ENCODE assay signal across 18 cellular contexts in the genomic region with DNA sequence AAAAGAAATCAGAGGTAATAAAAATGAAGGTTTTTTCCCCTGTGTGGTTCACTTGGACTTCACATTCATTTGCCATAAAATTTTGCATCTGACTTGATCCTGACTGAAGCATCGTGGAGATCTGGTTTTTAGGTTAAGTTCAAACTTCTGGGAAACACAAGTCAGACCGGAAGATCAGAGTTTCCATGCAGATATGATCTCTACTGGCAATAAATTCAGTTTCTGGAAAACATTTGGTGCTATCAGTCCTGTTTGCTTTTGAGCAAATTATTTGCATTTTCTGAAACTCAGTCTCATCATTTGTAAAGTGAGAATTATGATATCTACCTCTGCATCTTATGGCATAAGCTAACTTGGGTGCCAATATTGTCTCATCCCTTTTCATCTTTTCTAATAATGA.
DNase-seq lines count a peak whose midpoint lies in the region; ATAC-seq, FAIRE-seq and TF ChIP-seq lines count a peak whose summit lies in the region.
"Had no signal": no experiment of that assay in that cellular context is flagged by ENCODE, and none has a peak within 500 bp of the region (broad histone marks: within the 10 kb centered on the region; RNA-seq: fewer than 3 reads in every experiment).

No MANE protein-coding gene starts in this region.

- DNase-seq in LNCaP clone FGC (ENCODE audit: low read depth): peak; percentile 22
- DNase-seq in endothelial cell of umbilical vein (ENCODE audit: low read depth, low spot score): no peak
- no peak for DNase-seq in neural crest cell (ENCODE audit: low read depth, low spot score)
- no peak for DNase-seq in breast epithelium (ENCODE audit: low spot score in 2 of 2)
- DNase-seq in NCI-H2029 (lab: John Stamatoyannopoulos, UW): no peak
- no peak for DNase-seq in GDM1 (lab: John Stamatoyannopoulos, UW)
- DNase-seq: DMS153 had no signal

- H3K36me3 ChIP-seq in endothelial cell of umbilical vein (ENCODE audit: control insufficient read depth in 2 of 2, extremely low read depth in 1 of 2, insufficient read depth in 2 of 2, low read length in 2 of 2) (no peaks in the 10 kb centered on the region), breast epithelium (no peaks in the 10 kb centered on the region)
- H3K36me3 ChIP-seq: BLaER1 had no signal

- CTCF ChIA-PET in endothelial cell of umbilical vein (lab: Charles Lee): interaction anchor here (1.0 to 14.8 kb wide), 10 partner anchors 9 to 553 kb away, joined by 3 to 317 read pairs (median 4); no protein-coding TSS in a partner anchor

- peaks cover 30% of the 10 kb centered on the region for H3K4me1 Mint-ChIP-seq in neural crest cell
- H3K4me1 Mint-ChIP-seq: CD4-positive, CD25-positive, alpha-beta regulatory T cell had no signal

- dilution Hi-C loops in endothelial cell of umbilical vein (cut with MboI; ENCODE audit: extremely low pct_ligation_motif_present, low sequenced_read_pairs): no loop called here

- peaks cover 9% of the 10 kb centered on the region for H3K27me3 Mint-ChIP-seq in neural crest cell (ENCODE audit: low read depth)

- no peaks in the 10 kb centered on the region for H3K36me3 Mint-ChIP-seq in neural crest cell (ENCODE audit: low read depth)
- H3K36me3 Mint-ChIP-seq: CD4-positive, CD25-positive, alpha-beta regulatory T cell; CD8-positive, alpha-beta T cell had no signal

- no peaks in the 10 kb centered on the region for H3K79me2 ChIP-seq in endothelial cell of umbilical vein (ENCODE audit: control insufficient read depth, insufficient read depth, low read length)

- no peak overlapping the region for H3K9ac ChIP-seq in endothelial cell of umbilical vein (replicated peaks; ENCODE audit: extremely low read depth, insufficient read depth, low read length)
- H3K9ac ChIP-seq: BLaER1, GM23248 had no signal

- intact Hi-C loops in endothelial cell of umbilical vein (cut with micrococcal nuclease) (loop anchor here (1.0 to 5.0 kb wide), 3 partner anchors 18 to 308 kb away; partner anchors contain the start of gene POLR3A), breast epithelium (cut with DNase I; ENCODE audit: low total_unique reads) (no loop called here)

- ATAC-seq in SK-N-SH treated with all-trans-retinoic acid at 6 μM for 48 hours: no peak; the same call in 2 of the 3 replicates

- TF ChIP-seq POLR2A in endothelial cell of umbilical vein (IDR thresholded peaks at IDR 0.05; ENCODE audit: low read depth, low read length) (no peak), breast epithelium (IDR thresholded peaks at IDR 0.05) (no peak)

- H3K4me3 ChIP-seq in LNCaP clone FGC (ENCODE audit: low read depth, low read length) (no peak overlapping the region), endothelial cell of umbilical vein (replicated peaks in 1 of 3; ENCODE audit: insufficient read depth in 1 of 3, low read depth in 1 of 3, low read length in 3 of 3) (no peak overlapping the region), breast epithelium (no peak overlapping the region)
- H3K4me3 ChIP-seq: BLaER1, GM12878, GM23248 had no signal

- no peak overlapping the region for H3K4me2 ChIP-seq in endothelial cell of umbilical vein (ENCODE audit: insufficient read depth, low read length)
- H3K4me2 ChIP-seq: BLaER1 had no signal

- H3K4me1 ChIP-seq in endothelial cell of umbilical vein (ENCODE audit: control insufficient read depth, extremely low read depth, insufficient read depth, low read length) (peaks cover 5% of the 10 kb centered on the region), breast epithelium (no peaks in the 10 kb centered on the region)
- H3K4me1 ChIP-seq: BLaER1 had no signal

- H3K27ac ChIP-seq in endothelial cell of umbilical vein (ENCODE audit: insufficient read depth, low read depth, low read length): no peak overlapping the region
- H3K27ac ChIP-seq in breast epithelium: no peak overlapping the region
- H3K27ac ChIP-seq: 22Rv1, BLaER1, GM23248 had no signal

- FAIRE-seq in endothelial cell of umbilical vein (lab: Jason Lieb, UNC): no peak
- FAIRE-seq: A204.1, G401.6 had no signal

- H2AFZ ChIP-seq in endothelial cell of umbilical vein (ENCODE audit: low read depth, low read length): no peak overlapping the region
- H2AFZ ChIP-seq: GM23248 had no signal

- no peaks in the 10 kb centered on the region for H4K20me1 ChIP-seq in endothelial cell of umbilical vein (replicated peaks; ENCODE audit: control insufficient read depth, extremely low read depth, insufficient read depth, low read length)
- H4K20me1 ChIP-seq: BLaER1 had no signal

- H3K27me3 ChIP-seq in endothelial cell of umbilical vein (ENCODE audit: control insufficient read depth in 2 of 2, insufficient read depth in 2 of 2, low read length in 2 of 2): no peaks in the 10 kb centered on the region
- no peaks in the 10 kb centered on the region for H3K27me3 ChIP-seq in breast epithelium
- H3K27me3 ChIP-seq: BLaER1 had no signal

- no peak overlapping the region for H3K4me3 Mint-ChIP-seq in neural crest cell
- H3K4me3 Mint-ChIP-seq: B cell; CD4-positive, CD25-positive, alpha-beta regulatory T cell; CD8-positive, alpha-beta T cell had no signal

- no peaks in the 10 kb centered on the region for H3K9me3 ChIP-seq in endothelial cell of umbilical vein (replicated peaks; ENCODE audit: control insufficient read depth, insufficient read depth, low read length)
- no peaks in the 10 kb centered on the region for H3K9me3 ChIP-seq in breast epithelium
- H3K9me3 ChIP-seq: BLaER1, Caco-2 had no signal

- H3K9me1 ChIP-seq in endothelial cell of umbilical vein (replicated peaks; ENCODE audit: control insufficient read depth, extremely low read depth, insufficient read depth, low read length): no peaks in the 10 kb centered on the region

- no TSS peak for BruUV-seq in endothelial cell of umbilical vein (replicated peaks; lab: Mats Ljungman, UMichigan)

- peak overlapping the region; percentile 37 for H3K27ac Mint-ChIP-seq in neural crest cell (ENCODE audit: unreplicated experiment)
- H3K27ac Mint-ChIP-seq: B cell; CD4-positive, CD25-positive, alpha-beta regulatory T cell; CD8-positive, alpha-beta T cell had no signal

- no peaks in the 10 kb centered on the region for H3K9me3 Mint-ChIP-seq in neural crest cell
- H3K9me3 Mint-ChIP-seq: CD8-positive, alpha-beta T cell had no signal

- TF ChIP-seq CTCF in LNCaP clone FGC (IDR thresholded peaks at IDR 0.05; ENCODE audit: control insufficient read depth, extremely low read depth, insufficient read depth) (no peak), endothelial cell of umbilical vein (IDR thresholded peaks at IDR 0.05; ENCODE audit: extremely low read depth in 1 of 2, insufficient read depth in 1 of 2, low read depth in 1 of 2, low read length in 2 of 2) (no peak), neural crest cell (conservative IDR thresholded peaks at IDR 0.05) (no peak), breast epithelium (IDR thresholded peaks at IDR 0.05) (no peak)

- POLR2A ChIA-PET in endothelial cell of umbilical vein (lab: Charles Lee): no interaction called here

TF ChIP-seq in SK-N-SH treated with all-trans-retinoic acid at 6 μM for 48 hours, 23 proteins besides CTCF, POLR2A, EP300 and RAD21 (continues in another document):
- TF ChIP-seq RARB (CRISPR knock-in tag; IDR thresholded peaks at IDR 0.05) (no peak), ZFP3 (CRISPR knock-in tag; IDR thresholded peaks at IDR 0.05) (no peak)
- TF ChIP-seq, protein P1, sequence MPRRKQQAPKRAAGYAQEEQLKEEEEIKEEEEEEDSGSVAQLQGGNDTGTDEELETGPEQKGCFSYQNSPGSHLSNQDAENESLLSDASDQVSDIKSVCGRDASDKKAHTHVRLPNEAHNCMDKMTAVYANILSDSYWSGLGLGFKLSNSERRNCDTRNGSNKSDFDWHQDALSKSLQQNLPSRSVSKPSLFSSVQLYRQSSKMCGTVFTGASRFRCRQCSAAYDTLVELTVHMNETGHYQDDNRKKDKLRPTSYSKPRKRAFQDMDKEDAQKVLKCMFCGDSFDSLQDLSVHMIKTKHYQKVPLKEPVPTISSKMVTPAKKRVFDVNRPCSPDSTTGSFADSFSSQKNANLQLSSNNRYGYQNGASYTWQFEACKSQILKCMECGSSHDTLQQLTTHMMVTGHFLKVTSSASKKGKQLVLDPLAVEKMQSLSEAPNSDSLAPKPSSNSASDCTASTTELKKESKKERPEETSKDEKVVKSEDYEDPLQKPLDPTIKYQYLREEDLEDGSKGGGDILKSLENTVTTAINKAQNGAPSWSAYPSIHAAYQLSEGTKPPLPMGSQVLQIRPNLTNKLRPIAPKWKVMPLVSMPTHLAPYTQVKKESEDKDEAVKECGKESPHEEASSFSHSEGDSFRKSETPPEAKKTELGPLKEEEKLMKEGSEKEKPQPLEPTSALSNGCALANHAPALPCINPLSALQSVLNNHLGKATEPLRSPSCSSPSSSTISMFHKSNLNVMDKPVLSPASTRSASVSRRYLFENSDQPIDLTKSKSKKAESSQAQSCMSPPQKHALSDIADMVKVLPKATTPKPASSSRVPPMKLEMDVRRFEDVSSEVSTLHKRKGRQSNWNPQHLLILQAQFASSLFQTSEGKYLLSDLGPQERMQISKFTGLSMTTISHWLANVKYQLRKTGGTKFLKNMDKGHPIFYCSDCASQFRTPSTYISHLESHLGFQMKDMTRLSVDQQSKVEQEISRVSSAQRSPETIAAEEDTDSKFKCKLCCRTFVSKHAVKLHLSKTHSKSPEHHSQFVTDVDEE (CRISPR knock-in tag; IDR thresholded peaks at IDR 0.05): peak; percentile 45; the same call in 1 of the 2 replicates

TF ChIP-seq in endothelial cell of umbilical vein, 7 proteins besides CTCF, POLR2A, EP300 and RAD21:
- TF ChIP-seq JUN (IDR thresholded peaks at IDR 0.05; ENCODE audit: borderline replicate concordance, insufficient read depth, insufficient read length, low read depth) (no peak), GATA2 (IDR thresholded peaks at IDR 0.05; ENCODE audit: insufficient read depth, insufficient read length, low read depth, low read length) (peak; percentile 24)
